ENCODE assay signal across 10 cellular contexts in the genomic region with DNA sequence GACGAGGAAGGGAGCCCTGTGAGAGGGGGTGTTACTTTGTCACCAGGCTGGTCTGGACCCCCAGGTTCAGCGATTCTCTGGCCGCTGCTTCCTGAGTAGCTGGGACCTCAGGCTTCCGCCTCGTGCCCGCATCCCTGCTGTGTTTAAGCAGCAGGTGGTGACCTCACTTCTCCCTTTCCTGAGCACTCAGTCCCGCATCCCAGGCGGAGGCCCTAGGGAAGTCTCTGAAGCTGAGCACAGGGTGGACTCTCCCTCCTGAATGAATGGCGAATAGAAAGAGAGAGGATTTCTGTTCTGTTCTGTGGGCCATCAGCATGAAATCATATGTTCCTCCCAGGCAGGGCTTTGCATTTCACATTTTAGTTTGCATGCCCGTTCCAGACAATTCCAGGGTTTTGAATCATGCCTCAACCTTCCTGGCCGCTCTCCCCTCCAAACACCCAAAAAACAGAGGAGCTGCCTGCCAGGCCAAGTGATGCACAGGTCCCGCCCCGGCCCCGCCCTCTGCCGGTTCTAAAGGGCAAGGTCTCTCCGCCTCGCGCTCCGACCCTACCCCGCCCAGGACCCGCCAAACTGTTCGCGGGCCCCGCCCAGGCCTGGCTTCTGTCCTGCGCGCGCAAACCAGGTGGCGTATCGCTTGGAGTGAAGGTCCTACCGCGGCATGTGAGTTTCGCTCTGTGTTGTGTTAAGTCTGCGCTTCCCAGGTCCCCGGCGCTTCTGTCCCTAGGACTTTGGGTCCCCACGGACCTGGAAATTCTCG. TPM values are rescaled to one million over a fixed set of nuclear protein-coding genes. Genes with fewer than 3 reads are reported as not detected.
DNase-seq lines count a peak whose midpoint lies in the region; ATAC-seq and TF ChIP-seq lines count a peak whose summit lies in the region.
"Had no signal": no experiment of that assay in that cellular context is flagged by ENCODE, and none has a peak within 500 bp of the region (broad histone marks: within the 10 kb centered on the region; RNA-seq: fewer than 3 reads in every experiment).

No MANE protein-coding gene starts in this region.

- no peak for TF ChIP-seq CTCF in CD8-positive, alpha-beta T cell (IDR thresholded peaks at IDR 0.05)
- TF ChIP-seq CTCF in natural killer cell (IDR thresholded peaks at IDR 0.05): no peak

- H3K4me3 Mint-ChIP-seq in CD8-positive, alpha-beta T cell: peak overlapping the region; percentile 26
- H3K4me3 Mint-ChIP-seq in effector memory CD8-positive, alpha-beta T cell: peak overlapping the region in 1 of 2 donors; percentile 33
- no peak overlapping the region for H3K4me3 Mint-ChIP-seq in natural killer cell
- no peak overlapping the region for H3K4me3 Mint-ChIP-seq in naive thymus-derived CD4-positive, alpha-beta T cell
- H3K4me3 Mint-ChIP-seq: natural killer cell treated with Interleukin-12 subunit alpha and Interleukin-12 subunit beta and Interleukin-15 and Interleukin-18, amount 100 ng/mL, for 72 hours had no signal

- peaks cover 3% of the 10 kb centered on the region for H3K27me3 Mint-ChIP-seq in CD8-positive, alpha-beta T cell (ENCODE audit: low read depth)
- peaks cover 8 to 11% of the 10 kb centered on the region in 2 donors for H3K27me3 Mint-ChIP-seq in effector memory CD8-positive, alpha-beta T cell
- peaks cover 0 to 3% of the 10 kb centered on the region in 2 donors for H3K27me3 Mint-ChIP-seq in natural killer cell (ENCODE audit: low read depth in 2 of 2)
- H3K27me3 Mint-ChIP-seq in naive thymus-derived CD4-positive, alpha-beta T cell: peaks cover 0 to 11% (median 7%) of the 10 kb centered on the region in 5 donors
- H3K27me3 Mint-ChIP-seq: natural killer cell treated with Interleukin-12 subunit alpha and Interleukin-12 subunit beta and Interleukin-15 and Interleukin-18, amount 100 ng/mL, for 72 hours had no signal

- 23 to 24% methylated on average over 24 to 37 of the region's 37 CpGs for WGBS in GM23248 (ENCODE audit: low coverage in 1 of 2, low lambda C conversion rate in 2 of 2, missing lambda C conversion rate in 2 of 2), 2 experiments

- in situ Hi-C loops in GM23248 (cut with MboI): no loop called here

- H3K4me2 ChIP-seq in GM23248 (ENCODE audit: unreplicated experiment): no peak overlapping the region

- H3K4me1 ChIP-seq in CD8-positive, alpha-beta T cell (ENCODE audit: insufficient read depth, low read length): no peaks in the 10 kb centered on the region
- no peaks in the 10 kb centered on the region for H3K4me1 ChIP-seq in GM23248 (ENCODE audit: insufficient read depth)
- no peaks in the 10 kb centered on the region for H3K4me1 ChIP-seq in naive thymus-derived CD4-positive, alpha-beta T cell (ENCODE audit: control insufficient read depth in 2 of 2, insufficient read depth in 2 of 2, low read length in 2 of 2)

- no peak overlapping the region for H2AFZ ChIP-seq in GM23248

- intact Hi-C loops in CD8-positive, alpha-beta T cell (cut with DNase I, micrococcal nuclease): no loop called here
- intact Hi-C loops in natural killer cell (cut with micrococcal nuclease): no loop called here
- intact Hi-C loops in naive thymus-derived CD4-positive, alpha-beta T cell (cut with micrococcal nuclease): no loop called here

- H3K4me3 ChIP-seq in CD8-positive, alpha-beta T cell (ENCODE audit: low read depth, low read length): no peak overlapping the region
- H3K4me3 ChIP-seq in GM23248: no peak overlapping the region
- H3K4me3 ChIP-seq in naive thymus-derived CD4-positive, alpha-beta T cell (ENCODE audit: low read length): no peak overlapping the region

- ATAC-seq in CD8-positive, alpha-beta T cell: no peak
- peak; percentile 42 for ATAC-seq in effector memory CD8-positive, alpha-beta T cell (replicated peaks)
- ATAC-seq in natural killer cell: peak in 2 of 3 donors; percentile 37 to 38
- no peak for ATAC-seq in HG03432 (IDR thresholded peaks at IDR 0.05; ENCODE audit: unreplicated experiment)
- no peak for ATAC-seq in naive thymus-derived CD4-positive, alpha-beta T cell

- no peaks in the 10 kb centered on the region for H3K4me1 Mint-ChIP-seq in CD8-positive, alpha-beta T cell (ENCODE audit: low read depth)
- H3K4me1 Mint-ChIP-seq in effector memory CD8-positive, alpha-beta T cell (ENCODE audit: low read depth in 2 of 2): peaks cover 3% of the 10 kb centered on the region in 2 donors
- peaks cover 0 to 5% of the 10 kb centered on the region in 2 donors for H3K4me1 Mint-ChIP-seq in natural killer cell
- peaks cover 0 to 3% (median 0%) of the 10 kb centered on the region in 7 donors for H3K4me1 Mint-ChIP-seq in naive thymus-derived CD4-positive, alpha-beta T cell

- peaks cover 40% of the 10 kb centered on the region for H3K9me3 Mint-ChIP-seq in CD8-positive, alpha-beta T cell
- H3K9me3 Mint-ChIP-seq in effector memory CD8-positive, alpha-beta T cell: peaks cover 8 to 9% of the 10 kb centered on the region in 2 donors
- H3K9me3 Mint-ChIP-seq in natural killer cell: peaks cover 6 to 15% of the 10 kb centered on the region in 2 donors
- H3K9me3 Mint-ChIP-seq in naive thymus-derived CD4-positive, alpha-beta T cell: peaks cover 10 to 93% (median 54%) of the 10 kb centered on the region in 11 donors

- H3K27me3 ChIP-seq in CD8-positive, alpha-beta T cell (ENCODE audit: insufficient read depth, low read length): no peaks in the 10 kb centered on the region
- H3K27me3 ChIP-seq in GM23248 (replicated peaks; ENCODE audit: insufficient read depth): no peaks in the 10 kb centered on the region
- no peaks in the 10 kb centered on the region for H3K27me3 ChIP-seq in naive thymus-derived CD4-positive, alpha-beta T cell (ENCODE audit: control insufficient read depth in 2 of 2, insufficient read depth in 2 of 2, low read length in 2 of 2)

- no peaks in the 10 kb centered on the region for H3F3A ChIP-seq in GM23248 (ENCODE audit: insufficient read depth)

- H3K79me2 ChIP-seq in GM23248 (ENCODE audit: insufficient read depth): no peaks in the 10 kb centered on the region

- peaks cover 43% of the 10 kb centered on the region for H3K36me3 Mint-ChIP-seq in CD8-positive, alpha-beta T cell
- peaks cover 5% of the 10 kb centered on the region for H3K36me3 Mint-ChIP-seq in effector memory CD8-positive, alpha-beta T cell (ENCODE audit: insufficient read depth)
- no peaks in the 10 kb centered on the region for H3K36me3 Mint-ChIP-seq in natural killer cell
- peaks cover 5 to 27% (median 15%) of the 10 kb centered on the region in 5 donors for H3K36me3 Mint-ChIP-seq in naive thymus-derived CD4-positive, alpha-beta T cell

- no peaks in the 10 kb centered on the region for H3K9me2 ChIP-seq in GM23248 (ENCODE audit: insufficient read depth)

- H3K9me3 ChIP-seq in CD8-positive, alpha-beta T cell (ENCODE audit: low read length): peaks cover 4% of the 10 kb centered on the region
- H3K9me3 ChIP-seq in GM23248 (ENCODE audit: low read depth): peaks cover 3% of the 10 kb centered on the region
- H3K9me3 ChIP-seq in naive thymus-derived CD4-positive, alpha-beta T cell (ENCODE audit: control insufficient read depth in 2 of 3, low read length in 3 of 3): peaks cover 0 to 44% (median 0%) of the 10 kb centered on the region in 3 experiments

- DNase-seq in CD8-positive, alpha-beta T cell: peak in 1 of 7 experiments; percentile 7
- DNase-seq in GM23248 (peak; percentile 4), natural killer cell (no peak), NCI-H1436 (lab: John Stamatoyannopoulos, UW) (no peak), GM19238 (ENCODE audit: insufficient read length, low spot score) (no peak)
- peak in 2 of 3 experiments; percentile 1 to 2 for DNase-seq in effector memory CD8-positive, alpha-beta T cell
- no peak for DNase-seq in naive thymus-derived CD4-positive, alpha-beta T cell
- DNase-seq: caudate nucleus had no signal

- H3K36me3 ChIP-seq in CD8-positive, alpha-beta T cell (ENCODE audit: insufficient read depth, low read length): no peaks in the 10 kb centered on the region
- no peaks in the 10 kb centered on the region for H3K36me3 ChIP-seq in GM23248 (ENCODE audit: low read depth)
- no peaks in the 10 kb centered on the region for H3K36me3 ChIP-seq in naive thymus-derived CD4-positive, alpha-beta T cell (ENCODE audit: control insufficient read depth in 2 of 3, insufficient read depth in 3 of 3, low read length in 3 of 3)

- no peak overlapping the region for H3K27ac Mint-ChIP-seq in CD8-positive, alpha-beta T cell
- no peak overlapping the region for H3K27ac Mint-ChIP-seq in effector memory CD8-positive, alpha-beta T cell
- H3K27ac Mint-ChIP-seq in natural killer cell: no peak overlapping the region
- H3K27ac Mint-ChIP-seq in naive thymus-derived CD4-positive, alpha-beta T cell: no peak overlapping the region
- H3K27ac Mint-ChIP-seq: natural killer cell treated with Interleukin-12 subunit alpha and Interleukin-12 subunit beta and Interleukin-15 and Interleukin-18, amount 100 ng/mL, for 72 hours had no signal

- no peak overlapping the region for H3K9ac ChIP-seq in GM23248

- no peak overlapping the region for H3K27ac ChIP-seq in CD8-positive, alpha-beta T cell (ENCODE audit: low read depth, low read length)
- H3K27ac ChIP-seq in GM23248: no peak overlapping the region
- H3K27ac ChIP-seq in naive thymus-derived CD4-positive, alpha-beta T cell (ENCODE audit: low read depth, low read length): no peak overlapping the region

- no peaks in the 10 kb centered on the region for H4K20me1 ChIP-seq in GM23248 (ENCODE audit: insufficient read depth)

- CTCF ChIA-PET in CD8-positive, alpha-beta T cell (lab: Charles Lee): no interaction called here
- CTCF ChIA-PET in naive thymus-derived CD4-positive, alpha-beta T cell (lab: Charles Lee): no interaction called here

- POLR2A ChIA-PET in CD8-positive, alpha-beta T cell (lab: Charles Lee): no interaction called here
- POLR2A ChIA-PET in naive thymus-derived CD4-positive, alpha-beta T cell (lab: Charles Lee): no interaction called here

RNA-seq across cellular contexts. Expression of a gene that starts 35.1 kb away (rescaled TPM):
- total RNA-seq in CD8-positive, alpha-beta T cell: 10 to 100 TPM; 16.4 to 19.2 TPM
- 7.9 and 14.5 TPM in 2 replicates for total RNA-seq in GM23248 (2014; rRNA removed; shearing (Covaris generic))
- polyA plus RNA-seq in GM23248 (2016; fragmentation: Nextera tagmentation; extraction: Ambion mirVana): 2.2 and 2.9 TPM in 2 replicates
- 10 to 100 TPM; 43.8 to 69.1 (median 49.5) TPM for total RNA-seq in natural killer cell
- total RNA-seq in naive thymus-derived CD4-positive, alpha-beta T cell: 10 to 100 TPM; 17.7 to 52.4 (median 33.7) TPM
- polyA plus RNA-seq in naive thymus-derived CD4-positive, alpha-beta T cell: 10 to 100 TPM in 1 of 2 donors, 1 to 10 TPM in 1; 5.8 to 16.5 TPM

RNA-seq across cellular contexts. Expression of a gene that starts 39.0 kb away (rescaled TPM):
- 1 to 10 TPM; 1.5 to 1.8 TPM for total RNA-seq in CD8-positive, alpha-beta T cell
- total RNA-seq in GM23248 (2014; rRNA removed; shearing (Covaris generic)): 1.5 and 2.2 TPM in 2 replicates
- 1.3 TPM in 2 replicates for polyA plus RNA-seq in GM23248 (2016; fragmentation: Nextera tagmentation; extraction: Ambion mirVana)
- 1 to 10 TPM; 2.5 to 4.1 (median 3.0) TPM for total RNA-seq in natural killer cell
- total RNA-seq in naive thymus-derived CD4-positive, alpha-beta T cell: 1 to 10 TPM in 4 of 5 experiments, under 1 TPM in 1; 0.75 to 3.9 (median 1.5) TPM
- polyA plus RNA-seq in naive thymus-derived CD4-positive, alpha-beta T cell: 1 to 10 TPM; 3.0 to 4.4 TPM

Comparison
In these comparisons a context has a peak if more than half of its experiments do, and no peak if none do; other contexts are left out.
1. ATAC-seq: peak in effector memory CD8-positive, alpha-beta T cell (single experiment) and natural killer cell (2 of 3); none in CD8-positive, alpha-beta T cell (single experiment), HG03432 (single experiment) and naive thymus-derived CD4-positive, alpha-beta T cell (single experiment).
2. DNase-seq: peak in GM23248 (single experiment) and effector memory CD8-positive, alpha-beta T cell (2 of 3); none in natural killer cell (single experiment), NCI-H1436 (single experiment), naive thymus-derived CD4-positive, alpha-beta T cell (0 of 9) and GM19238 (single experiment).